In the genomic region with DNA sequence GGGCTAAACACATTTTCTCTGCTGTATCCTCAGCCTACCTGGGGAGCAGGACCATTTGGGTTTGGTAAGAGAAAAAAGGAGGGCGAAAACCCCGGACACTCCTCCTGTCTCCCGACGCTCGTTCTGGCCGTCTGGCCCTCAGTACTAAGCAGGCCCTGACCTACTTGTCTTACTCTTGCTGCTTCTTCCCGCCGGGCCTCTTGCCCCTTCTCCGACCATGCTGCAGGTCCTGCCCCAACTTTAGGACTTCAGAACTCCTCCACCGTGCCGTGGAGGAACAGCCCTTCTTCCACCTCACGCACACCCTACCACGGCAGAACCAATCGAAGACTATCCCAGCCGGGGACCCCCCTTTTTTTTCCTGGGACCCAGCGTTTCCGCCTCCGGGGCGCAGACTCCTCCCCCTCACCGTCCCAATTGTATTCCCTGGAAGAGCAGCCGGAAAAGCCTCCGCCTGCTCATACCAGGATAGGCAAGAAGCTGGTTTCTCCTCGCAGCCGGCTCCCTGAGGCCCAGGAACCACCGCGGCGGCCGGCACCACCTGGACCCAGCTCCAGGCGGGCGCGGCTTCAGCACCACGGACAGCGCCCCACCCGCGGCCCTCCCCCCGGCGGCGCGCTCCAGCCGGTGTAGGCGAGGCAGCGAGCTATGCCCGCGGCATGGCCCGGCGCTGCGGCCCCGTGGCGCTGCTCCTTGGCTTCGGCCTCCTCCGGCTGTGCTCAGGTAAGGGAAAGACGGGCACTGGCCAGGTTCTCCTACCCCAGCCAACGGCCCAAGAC, we compare ENCODE assay signal across 1 cellular context.
TF ChIP-seq lines count a peak whose summit lies in the region.

A gene with protein sequence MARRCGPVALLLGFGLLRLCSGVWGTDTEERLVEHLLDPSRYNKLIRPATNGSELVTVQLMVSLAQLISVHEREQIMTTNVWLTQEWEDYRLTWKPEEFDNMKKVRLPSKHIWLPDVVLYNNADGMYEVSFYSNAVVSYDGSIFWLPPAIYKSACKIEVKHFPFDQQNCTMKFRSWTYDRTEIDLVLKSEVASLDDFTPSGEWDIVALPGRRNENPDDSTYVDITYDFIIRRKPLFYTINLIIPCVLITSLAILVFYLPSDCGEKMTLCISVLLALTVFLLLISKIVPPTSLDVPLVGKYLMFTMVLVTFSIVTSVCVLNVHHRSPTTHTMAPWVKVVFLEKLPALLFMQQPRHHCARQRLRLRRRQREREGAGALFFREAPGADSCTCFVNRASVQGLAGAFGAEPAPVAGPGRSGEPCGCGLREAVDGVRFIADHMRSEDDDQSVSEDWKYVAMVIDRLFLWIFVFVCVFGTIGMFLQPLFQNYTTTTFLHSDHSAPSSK (plus strand): TSS at position 393 of the 779 bp plus-strand sequence. CDS start 267 bp downstream, at position 660.

TF ChIP-seq in GM12878, 131 proteins besides CTCF, POLR2A, EP300 and RAD21 (continued from another document):
- peak; percentile 98 for TF ChIP-seq REST (IDR thresholded peaks at IDR 0.05; ENCODE audit: low read depth, low read length)
- TF ChIP-seq TCF12 (IDR thresholded peaks at IDR 0.05; ENCODE audit: low read depth, low read length) = 0 out of 2 replicates have a peak, but pooled peaks have one; percentile 32
- peak; percentile 23; the same call in 1 of the 2 replicates for TF ChIP-seq MAX (IDR thresholded peaks at IDR 0.05; ENCODE audit: low read depth, low read length)
- 0 out of 2 replicates have a peak, but pooled peaks have one; percentile 52 for TF ChIP-seq TCF3 (IDR thresholded peaks at IDR 0.05; ENCODE audit: borderline replicate concordance, insufficient read depth, low read depth, low read length)
- TF ChIP-seq LARP7 (IDR thresholded peaks at IDR 0.05) = 0 out of 2 replicates have a peak, but pooled peaks have one; percentile 42
- 0 out of 2 replicates have a peak, but pooled peaks have one; percentile 41 for TF ChIP-seq RCOR1 (conservative IDR thresholded peaks at IDR 0.05; ENCODE audit: low read depth, low read length)
